1 cellular context compared by ENCODE assay signal in the genomic region with DNA sequence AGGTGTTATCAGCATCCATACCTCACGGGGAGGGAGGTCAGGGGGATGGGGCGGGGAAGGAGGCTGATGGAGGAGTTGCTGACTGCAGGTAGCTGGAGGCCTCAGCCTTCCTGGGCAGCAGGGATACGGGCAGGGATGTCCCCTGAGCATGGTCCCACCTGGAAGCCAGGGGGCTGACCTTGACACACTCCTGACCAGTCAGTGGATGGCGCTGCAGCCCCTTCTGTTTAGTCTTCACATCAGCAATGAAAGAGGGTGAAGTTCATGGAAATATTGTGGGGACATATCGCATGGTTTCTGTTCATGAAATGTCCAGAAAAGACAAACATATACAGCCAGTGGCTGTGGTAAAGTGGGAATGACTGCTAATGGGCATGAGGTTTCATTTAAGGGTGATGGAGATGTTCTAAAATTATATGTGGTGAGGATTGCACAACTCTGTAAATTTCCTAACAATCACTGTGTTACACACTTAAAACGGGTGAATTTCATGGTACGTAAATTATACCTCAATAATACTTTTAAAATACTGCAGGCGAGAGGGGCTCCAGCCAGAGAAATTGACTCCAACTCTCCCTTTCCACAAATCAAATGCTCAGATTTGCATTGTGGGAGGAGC.
TF ChIP-seq lines count a peak whose summit lies in the region.

No MANE protein-coding gene starts in this region.

TF ChIP-seq in GM23338, 12 proteins besides CTCF, POLR2A, EP300 and RAD21 (continued from another document):
- no peak for TF ChIP-seq EZH2phosphoT487 (IDR thresholded peaks at IDR 0.05; ENCODE audit: unreplicated experiment)
- TF ChIP-seq, protein P1, sequence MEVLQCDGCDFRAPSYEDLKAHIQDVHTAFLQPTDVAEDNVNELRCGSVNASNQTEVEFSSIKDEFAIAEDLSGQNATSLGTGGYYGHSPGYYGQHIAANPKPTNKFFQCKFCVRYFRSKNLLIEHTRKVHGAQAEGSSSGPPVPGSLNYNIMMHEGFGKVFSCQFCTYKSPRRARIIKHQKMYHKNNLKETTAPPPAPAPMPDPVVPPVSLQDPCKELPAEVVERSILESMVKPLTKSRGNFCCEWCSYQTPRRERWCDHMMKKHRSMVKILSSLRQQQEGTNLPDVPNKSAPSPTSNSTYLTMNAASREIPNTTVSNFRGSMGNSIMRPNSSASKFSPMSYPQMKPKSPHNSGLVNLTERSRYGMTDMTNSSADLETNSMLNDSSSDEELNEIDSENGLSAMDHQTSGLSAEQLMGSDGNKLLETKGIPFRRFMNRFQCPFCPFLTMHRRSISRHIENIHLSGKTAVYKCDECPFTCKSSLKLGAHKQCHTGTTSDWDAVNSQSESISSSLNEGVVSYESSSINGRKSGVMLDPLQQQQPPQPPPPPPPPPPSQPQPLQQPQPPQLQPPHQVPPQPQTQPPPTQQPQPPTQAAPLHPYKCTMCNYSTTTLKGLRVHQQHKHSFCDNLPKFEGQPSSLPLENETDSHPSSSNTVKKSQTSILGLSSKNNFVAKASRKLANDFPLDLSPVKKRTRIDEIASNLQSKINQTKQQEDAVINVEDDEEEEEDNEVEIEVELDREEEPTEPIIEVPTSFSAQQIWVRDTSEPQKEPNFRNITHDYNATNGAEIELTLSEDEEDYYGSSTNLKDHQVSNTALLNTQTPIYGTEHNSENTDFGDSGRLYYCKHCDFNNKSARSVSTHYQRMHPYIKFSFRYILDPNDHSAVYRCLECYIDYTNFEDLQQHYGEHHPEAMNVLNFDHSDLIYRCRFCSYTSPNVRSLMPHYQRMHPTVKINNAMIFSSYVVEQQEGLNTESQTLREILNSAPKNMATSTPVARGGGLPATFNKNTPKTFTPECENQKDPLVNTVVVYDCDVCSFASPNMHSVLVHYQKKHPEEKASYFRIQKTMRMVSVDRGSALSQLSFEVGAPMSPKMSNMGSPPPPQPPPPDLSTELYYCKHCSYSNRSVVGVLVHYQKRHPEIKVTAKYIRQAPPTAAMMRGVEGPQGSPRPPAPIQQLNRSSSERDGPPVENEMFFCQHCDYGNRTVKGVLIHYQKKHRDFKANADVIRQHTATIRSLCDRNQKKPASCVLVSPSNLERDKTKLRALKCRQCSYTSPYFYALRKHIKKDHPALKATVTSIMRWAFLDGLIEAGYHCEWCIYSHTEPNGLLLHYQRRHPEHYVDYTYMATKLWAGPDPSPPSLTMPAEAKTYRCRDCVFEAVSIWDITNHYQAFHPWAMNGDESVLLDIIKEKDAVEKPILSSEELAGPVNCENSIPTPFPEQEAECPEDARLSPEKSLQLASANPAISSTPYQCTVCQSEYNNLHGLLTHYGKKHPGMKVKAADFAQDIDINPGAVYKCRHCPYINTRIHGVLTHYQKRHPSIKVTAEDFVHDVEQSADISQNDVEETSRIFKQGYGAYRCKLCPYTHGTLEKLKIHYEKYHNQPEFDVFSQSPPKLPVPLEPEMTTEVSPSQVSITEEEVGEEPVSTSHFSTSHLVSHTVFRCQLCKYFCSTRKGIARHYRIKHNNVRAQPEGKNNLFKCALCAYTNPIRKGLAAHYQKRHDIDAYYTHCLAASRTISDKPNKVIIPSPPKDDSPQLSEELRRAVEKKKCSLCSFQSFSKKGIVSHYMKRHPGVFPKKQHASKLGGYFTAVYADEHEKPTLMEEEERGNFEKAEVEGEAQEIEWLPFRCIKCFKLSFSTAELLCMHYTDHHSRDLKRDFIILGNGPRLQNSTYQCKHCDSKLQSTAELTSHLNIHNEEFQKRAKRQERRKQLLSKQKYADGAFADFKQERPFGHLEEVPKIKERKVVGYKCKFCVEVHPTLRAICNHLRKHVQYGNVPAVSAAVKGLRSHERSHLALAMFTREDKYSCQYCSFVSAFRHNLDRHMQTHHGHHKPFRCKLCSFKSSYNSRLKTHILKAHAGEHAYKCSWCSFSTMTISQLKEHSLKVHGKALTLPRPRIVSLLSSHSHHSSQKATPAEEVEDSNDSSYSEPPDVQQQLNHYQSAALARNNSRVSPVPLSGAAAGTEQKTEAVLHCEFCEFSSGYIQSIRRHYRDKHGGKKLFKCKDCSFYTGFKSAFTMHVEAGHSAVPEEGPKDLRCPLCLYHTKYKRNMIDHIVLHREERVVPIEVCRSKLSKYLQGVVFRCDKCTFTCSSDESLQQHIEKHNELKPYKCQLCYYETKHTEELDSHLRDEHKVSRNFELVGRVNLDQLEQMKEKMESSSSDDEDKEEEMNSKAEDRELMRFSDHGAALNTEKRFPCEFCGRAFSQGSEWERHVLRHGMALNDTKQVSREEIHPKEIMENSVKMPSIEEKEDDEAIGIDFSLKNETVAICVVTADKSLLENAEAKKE (CRISPR knock-in tag; IDR thresholded peaks at IDR 0.05): no peak
- TF ChIP-seq POLR2AphosphoS5 (IDR thresholded peaks at IDR 0.05; ENCODE audit: low read depth): no peak
- TF ChIP-seq CREB1 (CRISPR knock-in tag; IDR thresholded peaks at IDR 0.05; ENCODE audit: low read depth): no peak
- no peak for TF ChIP-seq EZH2 (IDR thresholded peaks at IDR 0.05; ENCODE audit: low read depth, unreplicated experiment)
- no peak for TF ChIP-seq NANOG (IDR thresholded peaks at IDR 0.05; ENCODE audit: borderline replicate concordance)
- no peak for TF ChIP-seq ZNF114 (CRISPR knock-in tag; IDR thresholded peaks at IDR 0.05)
- no peak for TF ChIP-seq ETS1 (IDR thresholded peaks at IDR 0.05)
